ENCODE assay signal across 28 cellular contexts in the genomic region with DNA sequence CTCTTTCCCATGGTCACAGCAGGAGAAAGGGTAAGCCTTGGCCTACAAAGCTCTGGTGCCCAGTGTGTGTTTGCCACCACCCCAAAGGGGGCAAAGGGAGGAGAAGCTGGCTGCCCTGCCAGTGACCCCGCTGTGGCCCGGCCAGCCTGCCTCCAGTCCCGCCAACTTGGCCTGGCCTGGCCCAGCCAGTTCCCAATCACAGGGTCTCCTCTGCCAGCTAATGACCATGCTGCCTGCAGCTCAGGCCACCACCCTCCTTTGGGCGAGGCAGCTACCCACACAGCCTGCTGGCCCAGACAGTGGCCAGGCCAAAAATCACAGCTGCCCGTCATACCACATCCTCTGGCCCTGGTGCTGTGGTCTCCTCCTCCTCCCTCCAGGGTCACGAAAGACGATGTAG. TPM values are rescaled to one million over a fixed set of nuclear protein-coding genes. Genes with fewer than 3 reads are reported as not detected.
DNase-seq lines count a peak whose midpoint lies in the region; ATAC-seq and TF ChIP-seq lines count a peak whose summit lies in the region.
"Had no signal": no experiment of that assay in that cellular context is flagged by ENCODE, and none has a peak within 500 bp of the region (broad histone marks: within the 10 kb centered on the region; RNA-seq: fewer than 3 reads in every experiment).

No MANE protein-coding gene starts in this region.

- no peaks in the 10 kb centered on the region for H3K27me3 ChIP-seq in ascending aorta
- H3K27me3 ChIP-seq in right lobe of liver = no peaks in the 10 kb centered on the region
- no peaks in the 10 kb centered on the region for H3K27me3 ChIP-seq in skeletal muscle tissue (ENCODE audit: control insufficient read depth in 3 of 3, insufficient read depth in 3 of 3, low read length in 3 of 3)
- H3K27me3 ChIP-seq in CD4-positive, alpha-beta T cell (ENCODE audit: control insufficient read depth, insufficient read depth, low read length) = no peaks in the 10 kb centered on the region
- H3K27me3 ChIP-seq: dorsolateral prefrontal cortex, tibial nerve had no signal

- H3K9ac ChIP-seq in skeletal muscle tissue (ENCODE audit: low read depth in 1 of 3, low read length in 3 of 3) = peak overlapping the region in 2 of 3 donors; percentile 33 to 54

- H3K4me1 ChIP-seq in ascending aorta = peaks cover 9 to 25% of the 10 kb centered on the region in 2 donors
- H3K4me1 ChIP-seq in right lobe of liver = peaks cover 0 to 10% (median 4%) of the 10 kb centered on the region in 4 donors
- peaks cover 38 to 50% (median 43%) of the 10 kb centered on the region in 3 donors for H3K4me1 ChIP-seq in skeletal muscle tissue (ENCODE audit: control insufficient read depth in 3 of 3, insufficient read depth in 3 of 3, low read length in 3 of 3)

- H3K4me1 Mint-ChIP-seq in CD4-positive, alpha-beta T cell (ENCODE audit: low read depth) = peaks cover 78% of the 10 kb centered on the region

- no peak overlapping the region for H3K4me3 Mint-ChIP-seq in CD4-positive, alpha-beta T cell
- H3K4me3 Mint-ChIP-seq: activated CD4-positive, alpha-beta memory T cell treated with anti-CD3 and anti-CD28 coated beads for 36 hours; activated T-cell treated with anti-CD3 and anti-CD28 coated beads, Interleukin-2, amount 50 U/mL, for 72 hours; naive thymus-derived CD4-positive, alpha-beta T cell; stimulated activated naive CD8-positive, alpha-beta T cell treated with anti-CD3 and anti-CD28 coated beads, Interleukin-15, amount 100 ng/mL, for 72 hours had no signal

- peak; percentile 36 for DNase-seq in G401 (ENCODE audit: low spot score)
- DNase-seq in ascending aorta (ENCODE audit: low spot score in 2 of 2) = peak; percentile 33 to 84
- DNase-seq in right lobe of liver = peak in 2 of 3 donors; percentile 83 to 90
- DNase-seq in germinal center (ENCODE audit: low spot score) = no peak
- no peak for DNase-seq in stimulated activated CD4-positive, alpha-beta T cell treated with anti-CD3 and anti-CD28 coated beads, Interleukin-15, amount 100 ng/mL, for 24 hours
- no peak for DNase-seq in CD4-positive, alpha-beta T cell
- DNase-seq: activated CD4-positive, alpha-beta memory T cell treated with anti-CD3 and anti-CD28 coated beads for 36 hours; activated CD4-positive, alpha-beta T cell treated with anti-CD3 and anti-CD28 coated beads for 1 hour; activated naive CD4-positive, alpha-beta T cell treated with Interleukin-2 at 50 U/mL for 16 hours; activated T-cell treated with anti-CD3 and anti-CD28 coated beads, Interleukin-2, amount 50 U/mL, for 72 hours; hippocampal formation; IMR-90; left colon; naive thymus-derived CD4-positive, alpha-beta T cell; NCI-H1048; NCI-H1694 treated with DMSO at 0.1 percent for 48 hours; NCI-H446; NCI-H774; SHP77; small intestine; stimulated activated naive CD8-positive, alpha-beta T cell treated with anti-CD3 and anti-CD28 coated beads, Interleukin-15, amount 100 ng/mL, for 72 hours; T-helper 2 cell had no signal

- in situ Hi-C loops in G401 (cut with HindIII; ENCODE audit: low sequenced_read_pairs) = loop anchor here (5.0 kb wide), 1 partner anchor 43 kb away; no protein-coding TSS in a partner anchor

- POLR2A ChIA-PET in CD4-positive, alpha-beta T cell (lab: Charles Lee) = no interaction called here

- peak overlapping the region; percentile 78 to 81 for H3K27ac ChIP-seq in ascending aorta
- H3K27ac ChIP-seq in right lobe of liver = no peak overlapping the region
- no peak overlapping the region for H3K27ac ChIP-seq in skeletal muscle tissue (ENCODE audit: low read depth, low read length)
- no peak overlapping the region for H3K27ac ChIP-seq in CD4-positive, alpha-beta T cell (ENCODE audit: low read depth, low read length)

- no peaks in the 10 kb centered on the region for H3K27me3 Mint-ChIP-seq in CD4-positive, alpha-beta T cell
- H3K27me3 Mint-ChIP-seq: activated CD4-positive, alpha-beta memory T cell treated with anti-CD3 and anti-CD28 coated beads for 36 hours had no signal

- no peaks in the 10 kb centered on the region for H3K9me3 Mint-ChIP-seq in CD4-positive, alpha-beta T cell
- H3K9me3 Mint-ChIP-seq: activated CD4-positive, alpha-beta memory T cell treated with anti-CD3 and anti-CD28 coated beads for 36 hours; activated T-cell treated with anti-CD3 and anti-CD28 coated beads, Interleukin-2, amount 50 U/mL, for 72 hours; naive thymus-derived CD4-positive, alpha-beta T cell; stimulated activated naive CD8-positive, alpha-beta T cell treated with anti-CD3 and anti-CD28 coated beads, Interleukin-15, amount 100 ng/mL, for 72 hours had no signal

- peak; percentile 30 to 90 (median 80) for ATAC-seq in right lobe of liver
- no peak for ATAC-seq in GM21528 (IDR thresholded peaks at IDR 0.05; ENCODE audit: low FRiP score, unreplicated experiment)
- no peak for ATAC-seq in CD4-positive, alpha-beta T cell (ENCODE audit: poor library complexity)
- ATAC-seq: activated T-cell treated with anti-CD3 and anti-CD28 coated beads, Interleukin-2, amount 50 U/mL, for 72 hours; HCT116; left colon; naive thymus-derived CD4-positive, alpha-beta T cell; Panc1; stimulated activated naive CD8-positive, alpha-beta T cell treated with anti-CD3 and anti-CD28 coated beads, Interleukin-15, amount 100 ng/mL, for 72 hours had no signal

- TF ChIP-seq CTCF in ascending aorta (IDR thresholded peaks at IDR 0.05) = no peak
- TF ChIP-seq CTCF in right lobe of liver (IDR thresholded peaks at IDR 0.05) = no peak
- no peak for TF ChIP-seq CTCF in CD4-positive, alpha-beta T cell (IDR thresholded peaks at IDR 0.05)

- H3K36me3 Mint-ChIP-seq in CD4-positive, alpha-beta T cell (ENCODE audit: low read depth) = no peaks in the 10 kb centered on the region
- H3K36me3 Mint-ChIP-seq: activated CD4-positive, alpha-beta memory T cell treated with anti-CD3 and anti-CD28 coated beads for 36 hours had no signal

- H3K9me3 ChIP-seq in ascending aorta (no peaks in the 10 kb centered on the region), right lobe of liver (no peaks in the 10 kb centered on the region), skeletal muscle tissue (ENCODE audit: control insufficient read depth in 3 of 3, low read length in 3 of 3) (no peaks in the 10 kb centered on the region)
- no peaks in the 10 kb centered on the region for H3K9me3 ChIP-seq in CD4-positive, alpha-beta T cell (ENCODE audit: control insufficient read depth, low read length)
- H3K9me3 ChIP-seq: tibial nerve had no signal

- CTCF ChIA-PET in CD4-positive, alpha-beta T cell (lab: Charles Lee) = no interaction called here

- H3K4me3 ChIP-seq in ascending aorta = no peak overlapping the region
- H3K4me3 ChIP-seq in right lobe of liver = no peak overlapping the region
- H3K4me3 ChIP-seq in skeletal muscle tissue (ENCODE audit: low read length in 3 of 3) = no peak overlapping the region
- H3K4me3 ChIP-seq: dorsolateral prefrontal cortex, tibial nerve had no signal

- 80% methylated on average over 1 of the region's 7 CpGs for WGBS in right lobe of liver (ENCODE audit: insufficient coverage, low coverage, low lambda C conversion rate, missing lambda C conversion rate)

- no peak overlapping the region for H3K27ac Mint-ChIP-seq in CD4-positive, alpha-beta T cell
- H3K27ac Mint-ChIP-seq: activated CD4-positive, alpha-beta memory T cell treated with anti-CD3 and anti-CD28 coated beads for 36 hours; activated T-cell treated with anti-CD3 and anti-CD28 coated beads, Interleukin-2, amount 50 U/mL, for 72 hours; stimulated activated naive CD8-positive, alpha-beta T cell treated with anti-CD3 and anti-CD28 coated beads, Interleukin-15, amount 100 ng/mL, for 72 hours had no signal

- TF ChIP-seq POLR2A in right lobe of liver (IDR thresholded peaks at IDR 0.05) = no peak

- intact Hi-C loops in ascending aorta (cut with DNase I) (loop anchor here (10.0 kb wide), 1 partner anchor 236 kb away; no protein-coding TSS in a partner anchor), right lobe of liver (cut with DNase I) (no loop called here)
- intact Hi-C loops in CD4-positive, alpha-beta T cell (cut with DNase I, micrococcal nuclease) = no loop called here

- no peaks in the 10 kb centered on the region for H3K36me3 ChIP-seq in ascending aorta
- H3K36me3 ChIP-seq in right lobe of liver = no peaks in the 10 kb centered on the region
- H3K36me3 ChIP-seq in skeletal muscle tissue (ENCODE audit: control insufficient read depth in 3 of 3, insufficient read depth in 3 of 3, low read length in 3 of 3) = no peaks in the 10 kb centered on the region

RNA-seq across cellular contexts. Expression of gene GDPD5, which starts 5.1 kb away (rescaled TPM):
- total RNA-seq in G401 (2014; rRNA removed; shearing (Covaris generic)) = 4.6 and 10.8 TPM in 2 replicates
- total RNA-seq in ascending aorta (64.6 TPM), right lobe of liver (10 to 100 TPM in 1 of 6 experiments, 1 to 10 TPM in 5; 2.0 to 10.7 (median 4.1) TPM), skeletal muscle tissue (7.8 TPM)
- 100 to 1,000 TPM in 1 of 2 experiments, 10 to 100 TPM in 1; 91.6 to 101 TPM for total RNA-seq in CD4-positive, alpha-beta T cell

RNA-seq across cellular contexts. Expression of gene SERPINH1, which starts 41.4 kb away (rescaled TPM):
- total RNA-seq in G401 (2014; rRNA removed; shearing (Covaris generic)) = 721 and 818 TPM in 2 replicates
- total RNA-seq in ascending aorta = 1,290 TPM
- 10 to 100 TPM; 14.6 to 44.3 (median 33.8) TPM for total RNA-seq in right lobe of liver
- total RNA-seq in skeletal muscle tissue = 237 TPM
- total RNA-seq in CD4-positive, alpha-beta T cell = 1 to 10 TPM; 3.5 to 4.1 TPM

Comparison
In these comparisons a context has a peak if more than half of its experiments do, and no peak if none do; other contexts are left out.
1. DNase-seq: peak in G401 (single experiment), ascending aorta (2 of 2) and right lobe of liver (2 of 3); none in germinal center (single experiment), stimulated activated CD4-positive, alpha-beta T cell treated with anti-CD3 and anti-CD28 coated beads, Interleukin-15, amount 100 ng/mL, for 24 hours (single experiment) and CD4-positive, alpha-beta T cell (0 of 10).
2. H3K27ac ChIP-seq: peak in ascending aorta (2 of 2); none in right lobe of liver (0 of 3), skeletal muscle tissue (single experiment) and CD4-positive, alpha-beta T cell (single experiment).
3. ATAC-seq: peak in right lobe of liver (4 of 4); none in GM21528 (single experiment) and CD4-positive, alpha-beta T cell (single experiment).